8 cellular contexts compared by ENCODE assay signal in the genomic region with DNA sequence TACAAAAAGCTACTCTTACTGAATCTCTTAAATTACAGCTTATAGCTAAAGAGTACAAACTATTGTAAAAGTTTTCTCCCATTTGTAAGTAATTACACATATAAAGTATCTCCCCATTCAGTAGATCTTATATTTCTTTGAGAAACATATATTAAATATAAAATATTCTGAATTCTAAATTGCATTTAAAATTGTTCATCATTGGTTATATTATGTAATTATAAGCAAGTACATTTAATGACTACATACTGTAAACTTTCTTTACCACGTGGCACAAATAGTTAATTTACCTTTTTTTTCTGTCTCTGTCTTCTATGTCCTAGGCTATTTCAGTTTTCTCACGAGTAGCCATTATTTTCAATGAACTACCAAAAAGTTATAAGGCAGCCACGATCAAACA.
"Had no signal": no experiment of that assay in that cellular context is flagged by ENCODE, and none has a peak within 500 bp of the region (broad histone marks: within the 10 kb centered on the region; RNA-seq: fewer than 3 reads in every experiment).

No MANE protein-coding gene starts in this region.

- FAIRE-seq: HepG2, HTR-8/SVneo had no signal

- H3K27ac ChIP-seq: HL-60, KMS-11 had no signal

- H3K36me3 Mint-ChIP-seq: IgD-negative memory B cell had no signal

- H3K9me3 Mint-ChIP-seq: IgD-negative memory B cell had no signal

- H3K4me3 Mint-ChIP-seq: IgD-negative memory B cell had no signal

- H3K4me1 Mint-ChIP-seq: IgD-negative memory B cell had no signal

- ATAC-seq: HepG2 had no signal

- DNase-seq: IMR-90, KBM-7, KG1 had no signal

- H3K27ac Mint-ChIP-seq: IgD-negative memory B cell had no signal

- H3K9ac ChIP-seq: KMS-11 had no signal

- H3K4me2 ChIP-seq: KMS-11 had no signal
